In the genomic region with DNA sequence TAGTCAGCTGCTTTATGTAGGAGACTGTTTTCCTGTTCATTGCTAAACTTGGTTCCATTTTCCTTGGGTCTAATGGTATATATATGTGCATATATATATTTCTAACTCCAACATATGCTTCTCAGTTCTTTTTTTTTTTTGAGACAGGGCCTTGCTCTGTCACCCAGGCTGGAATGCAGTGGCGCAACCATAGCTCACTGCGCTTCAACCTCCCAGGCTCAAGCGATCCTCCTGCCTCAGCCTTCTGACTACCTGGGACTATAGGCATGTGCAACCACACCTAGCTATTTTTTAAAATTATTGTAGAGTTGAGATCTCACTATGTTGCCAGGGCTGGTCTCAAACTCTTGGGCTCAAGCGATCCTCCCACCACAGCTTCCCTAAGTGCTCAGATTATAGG, we compare ENCODE assay signal across 35 cellular contexts. TPM values are rescaled to one million over a fixed set of nuclear protein-coding genes. Genes with fewer than 3 reads are reported as not detected.
"Had no signal": no experiment of that assay in that cellular context is flagged by ENCODE, and none has a peak within 500 bp of the region (broad histone marks: within the 10 kb centered on the region; RNA-seq: fewer than 3 reads in every experiment).

No MANE protein-coding gene starts in this region.

- H3K27me3 ChIP-seq: MG63 had no signal

- H3K27ac ChIP-seq: KMS-11 had no signal

- H3K4me2 ChIP-seq: KMS-11 had no signal

- H3K9ac ChIP-seq: KMS-11 had no signal

- DNase-seq: Kasumi-1, KG1, MG63, MM.1S, MV-4-11, NCI-H1048, NCI-H1092, NCI-H1092 treated with DMSO at 0.1 percent for 48 hours, NCI-H1105, NCI-H1417, NCI-H1417 treated with DMSO at 0.1 percent for 48 hours, NCI-H1436, NCI-H1436 treated with DMSO at 0.1 percent for 48 hours, NCI-H146, NCI-H1694, NCI-H1694 treated with DMSO at 0.1 percent for 48 hours, NCI-H187, NCI-H187 treated with DMSO at 0.1 percent for 48 hours, NCI-H1930, NCI-H2029, NCI-H2029 treated with DMSO at 0.1 percent for 48 hours, NCI-H2081, NCI-H2081 treated with DMSO at 0.1 percent for 48 hours, NCI-H2107, NCI-H2171, NCI-H2171 treated with DMSO at 0.1 percent for 48 hours, NCI-H2227 treated with DMSO at 0.1 percent for 48 hours, NCI-H226, NCI-H345, NCI-H446, NCI-H446 treated with DMSO at 0.1 percent for 48 hours, NCI-H510A had no signal

- H3K4me3 ChIP-seq: MG63 had no signal

RNA-seq across cellular contexts. Expression of gene STPG4, which starts 22.1 kb away (rescaled TPM):
- total RNA-seq: MCF 10A, NCI-H460 had no signal
